ENCODE assay signal across 1 cellular context in genomic region chr5:99019812-99020697, GRCh38.
A peak's percentile ranks its signal among the peaks of the same experiment; 100 is the strongest.
TF ChIP-seq lines count a peak whose summit lies in the region.

No MANE protein-coding gene starts in this region.

TF ChIP-seq in K562, 482 proteins besides CTCF, POLR2A, EP300 and RAD21 (continued from another document and continues in another):
- TF ChIP-seq ATF3 (IDR thresholded peaks at IDR 0.05) (peak; percentile 99), ATF3 (CRISPR knock-in tag; conservative IDR thresholded peaks at IDR 0.05) (no peak; the same call in 1 of the 2 replicates), TAF1 (IDR thresholded peaks at IDR 0.05; ENCODE audit: control insufficient read depth, extremely low read depth, insufficient read depth, low read length, severe bottlenecking) (no peak), IRF1 (CRISPR knock-in tag; IDR thresholded peaks at IDR 0.05; ENCODE audit: borderline replicate concordance) (no peak), TRIM24 (IDR thresholded peaks at IDR 0.05) (no peak; a peak in 1 of 4 replicates), NFXL1 (CRISPR knock-in tag; IDR thresholded peaks at IDR 0.05) (no peak), ELF4 (CRISPR knock-in tag; IDR thresholded peaks at IDR 0.05) (no peak), ZNF561 (CRISPR knock-in tag; conservative IDR thresholded peaks at IDR 0.05) (no peak), BACH1 (tag; IDR thresholded peaks at IDR 0.05) (peak; percentile 49; the same call in 1 of the 2 replicates), SMC3 (conservative IDR thresholded peaks at IDR 0.05; ENCODE audit: insufficient read depth, low read depth, low read length) (no peak), PKNOX1 (IDR thresholded peaks at IDR 0.05) (peak; percentile 83), THAP12 (CRISPR knock-in tag; IDR thresholded peaks at IDR 0.05) (no peak), MTA3 (IDR thresholded peaks at IDR 0.05; ENCODE audit: borderline replicate concordance) (no peak), CCAR2 (IDR thresholded peaks at IDR 0.05; ENCODE audit: low read depth, low read length) (no peak), ZNF699 (CRISPR knock-in tag; IDR thresholded peaks at IDR 0.05; ENCODE audit: insufficient replicate concordance) (no peak), MYBL2 (IDR thresholded peaks at IDR 0.05; ENCODE audit: low read depth) (no peak), MYBL2 (CRISPR knock-in tag; IDR thresholded peaks at IDR 0.05; ENCODE audit: borderline replicate concordance) (no peak), FOXA3 (CRISPR knock-in tag; conservative IDR thresholded peaks at IDR 0.05 in 1 of 2, IDR thresholded peaks at IDR 0.05 in 1 of 2) (no peak), SNIP1 (IDR thresholded peaks at IDR 0.05; ENCODE audit: low read depth) (no peak), ZNF165 (CRISPR knock-in tag; IDR thresholded peaks at IDR 0.05; ENCODE audit: borderline replicate concordance) (no peak), ZNF551 (CRISPR knock-in tag; IDR thresholded peaks at IDR 0.05) (no peak), SMAD2 (IDR thresholded peaks at IDR 0.05; ENCODE audit: low read depth, low read length) (no peak), PHTF2 (CRISPR knock-in tag; IDR thresholded peaks at IDR 0.05) (no peak), ATF6 (CRISPR knock-in tag; IDR thresholded peaks at IDR 0.05) (no peak), RBM15 (IDR thresholded peaks at IDR 0.05; ENCODE audit: insufficient read depth, low read length) (no peak), ZNF175 (CRISPR knock-in tag; IDR thresholded peaks at IDR 0.05; ENCODE audit: low read depth) (no peak), MXI1 (IDR thresholded peaks at IDR 0.05; ENCODE audit: low read depth, low read length) (no peak), ZBTB1 (CRISPR knock-in tag; IDR thresholded peaks at IDR 0.05; ENCODE audit: borderline replicate concordance, low read depth) (no peak), ZFPM2 (CRISPR knock-in tag; IDR thresholded peaks at IDR 0.05) (no peak), HDAC2 (IDR thresholded peaks at IDR 0.05) (0 out of 2 replicates have a peak, but pooled peaks have one; percentile 33), CHD4 (IDR thresholded peaks at IDR 0.05; ENCODE audit: insufficient read depth, insufficient replicate concordance, low read depth, low read length, poor library complexity, severe bottlenecking) (no peak), ZNF398 (CRISPR knock-in tag; IDR thresholded peaks at IDR 0.05) (no peak), ZNF592 (IDR thresholded peaks at IDR 0.05) (0 out of 2 replicates have a peak, but pooled peaks have one; percentile 65), CBFA2T2 (conservative IDR thresholded peaks at IDR 0.05) (no peak), ZNF318 (IDR thresholded peaks at IDR 0.05; ENCODE audit: borderline replicate concordance in 1 of 2, low read depth in 1 of 2) (peak in 1 of 2 experiments; percentile 78; a peak in 1 of 4 replicates), ZNF76 (CRISPR knock-in tag; IDR thresholded peaks at IDR 0.05; ENCODE audit: borderline replicate concordance) (no peak)
